ENCODE assay signal across 8 cellular contexts in the genomic region with DNA sequence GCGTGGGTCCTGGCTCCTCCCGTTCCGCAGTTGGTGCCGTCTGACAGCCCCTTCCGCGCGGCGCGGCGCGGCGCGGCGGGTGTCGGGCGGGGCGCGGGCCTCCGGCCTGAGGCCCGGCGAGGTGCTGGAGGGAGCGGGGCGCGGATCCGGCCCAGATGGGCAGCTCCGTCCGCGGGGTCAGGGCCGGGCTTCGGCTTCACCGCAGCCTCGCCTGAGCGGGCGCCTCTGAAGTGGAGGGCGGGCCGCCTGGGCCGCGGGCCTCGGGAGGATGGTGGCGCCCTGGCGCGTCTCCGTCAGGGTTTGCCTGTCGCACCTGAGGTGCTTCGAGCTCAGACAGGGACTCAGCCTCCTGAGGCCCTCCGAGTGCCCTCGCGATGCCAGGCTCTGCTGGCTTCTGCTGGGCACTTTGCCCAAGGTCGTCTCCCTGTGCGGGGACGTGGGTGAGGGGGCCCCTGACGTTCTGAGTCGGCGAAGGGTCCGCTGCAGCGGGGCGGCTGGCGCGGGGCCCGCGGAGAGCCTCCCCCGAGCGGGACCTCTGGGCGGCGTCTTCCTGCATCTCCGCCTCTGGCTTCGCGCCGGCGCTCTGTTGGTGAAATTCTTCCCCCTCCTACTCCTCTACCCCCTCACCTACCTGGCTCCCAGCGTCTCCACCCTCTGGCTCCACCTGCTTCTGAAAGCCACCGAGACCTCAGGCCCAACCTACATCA. TPM values are rescaled to one million over a fixed set of nuclear protein-coding genes. Genes with fewer than 3 reads are reported as not detected.
A peak's percentile ranks its signal among the peaks of the same experiment; 100 is the strongest.
DNase-seq lines count a peak whose midpoint lies in the region; ATAC-seq, FAIRE-seq and TF ChIP-seq lines count a peak whose summit lies in the region.

No MANE protein-coding gene starts in this region.

- no peaks in the 10 kb centered on the region for H3K9me3 ChIP-seq in left lung

- H3K27ac ChIP-seq in left lung: peak overlapping the region; percentile 75 to 84

- H3K4me3 ChIP-seq in bronchial epithelial cell (ENCODE audit: low read depth, low read length) (peak overlapping the region; percentile 74), left lung (peak overlapping the region; percentile 61 to 70)

- no peaks in the 10 kb centered on the region for H3K27me3 Mint-ChIP-seq in IgD-negative memory B cell

- no peak for FAIRE-seq in bronchial epithelial cell (lab: Jason Lieb, UNC)

- H3K36me3 Mint-ChIP-seq in IgD-negative memory B cell: peaks cover 3% of the 10 kb centered on the region

- DNase-seq in DMS53 (lab: John Stamatoyannopoulos, UW): peak; percentile 84
- peak; percentile 21 for DNase-seq in UCSD-AML1 (lab: John Stamatoyannopoulos, UW; ENCODE audit: unreplicated experiment)
- DNase-seq in bronchial epithelial cell (ENCODE audit: low read depth): peak; percentile 48
- peak; percentile 72 to 89 for DNase-seq in left lung
- peak; percentile 62 for DNase-seq in stimulated activated CD4-positive, alpha-beta T cell treated with anti-CD3 and anti-CD28 coated beads, Interleukin-4, amount 100 ng/mL, for 1 hour
- no peak for DNase-seq in H4 (ENCODE audit: low spot score)

- peak overlapping the region; percentile 85 to 96 (median 90) for H3K4me3 Mint-ChIP-seq in IgD-negative memory B cell

- peaks cover 3 to 34% of the 10 kb centered on the region in 2 donors for H3K4me1 ChIP-seq in left lung

- H3K27me3 ChIP-seq in bronchial epithelial cell (ENCODE audit: control insufficient read depth, insufficient read depth, low read length): no peaks in the 10 kb centered on the region
- no peaks in the 10 kb centered on the region for H3K27me3 ChIP-seq in left lung

- TF ChIP-seq CTCF in bronchial epithelial cell (IDR thresholded peaks at IDR 0.05; ENCODE audit: insufficient read depth, low read length, severe bottlenecking) (no peak), left lung (IDR thresholded peaks at IDR 0.05) (no peak)

- ATAC-seq in GM21381 (IDR thresholded peaks at IDR 0.05; ENCODE audit: unreplicated experiment) (peak; percentile 39), left lung (peak; percentile 81)

- no peaks in the 10 kb centered on the region for H3K9me3 Mint-ChIP-seq in IgD-negative memory B cell

- intact Hi-C loops in left lung (cut with DNase I): no loop called here

- H3K4me1 Mint-ChIP-seq in IgD-negative memory B cell: peaks cover 38 to 45% (median 38%) of the 10 kb centered on the region in 3 donors

- H3K36me3 ChIP-seq in bronchial epithelial cell (ENCODE audit: control insufficient read depth, insufficient read depth, low read length) (peaks cover 4% of the 10 kb centered on the region), left lung (peaks cover 0 to 4% of the 10 kb centered on the region in 2 donors)

- H3K27ac Mint-ChIP-seq in IgD-negative memory B cell: peak overlapping the region; percentile 91 to 96 (median 92)

RNA-seq across cellular contexts. Expression of gene ADCK2, which starts 0.5 kb away (rescaled TPM):
- 38.4 TPM for polyA plus RNA-seq in IgD-negative memory B cell
- total RNA-seq in bronchial epithelial cell: 74.2 and 100 TPM in 2 replicates
- 10 to 100 TPM; 21.2 to 22.0 TPM for total RNA-seq in left lung
- total RNA-seq in H4 (2014; rRNA removed; shearing (Covaris generic)): 14.2 and 22.0 TPM in 2 replicates

RNA-seq across cellular contexts. Expression of gene NDUFB2, which starts 23.3 kb away (rescaled TPM):
- polyA plus RNA-seq in IgD-negative memory B cell: 367 TPM
- total RNA-seq in bronchial epithelial cell: 99.5 and 123 TPM in 2 replicates
- total RNA-seq in left lung: 100 to 1,000 TPM; 176 to 242 TPM
- total RNA-seq in H4 (2014; rRNA removed; shearing (Covaris generic)): 605 and 629 TPM in 2 replicates

RNA-seq across cellular contexts. Expression of gene DENND2A, which starts 32.6 kb away (rescaled TPM):
- polyA plus RNA-seq in IgD-negative memory B cell: not detected
- total RNA-seq in bronchial epithelial cell (0.26 TPM in 1 of 2 replicates, not detected in the other), left lung (10 to 100 TPM in 1 of 2 donors, 1 to 10 TPM in 1; 9.3 to 17.4 TPM)
- 0.77 and 1.7 TPM in 2 replicates for total RNA-seq in H4 (2014; rRNA removed; shearing (Covaris generic))
